ENCODE assay signal across 1 cellular context in genomic region chr1:5727191-5727590, GRCh38.
TF ChIP-seq lines count a peak whose summit lies in the region.

No MANE protein-coding gene starts in this region.

TF ChIP-seq in WTC11, 78 proteins besides CTCF, POLR2A, EP300 and RAD21 (continued from another document):
- TF ChIP-seq E2F5 (CRISPR knock-in tag; IDR thresholded peaks at IDR 0.05) (no peak), NFATC4 (CRISPR knock-in tag; IDR thresholded peaks at IDR 0.05) (no peak), AFF4 (CRISPR knock-in tag; IDR thresholded peaks at IDR 0.05; ENCODE audit: borderline replicate concordance) (no peak), IRF1 (CRISPR knock-in tag; IDR thresholded peaks at IDR 0.05) (no peak), ZBTB43 (CRISPR knock-in tag; IDR thresholded peaks at IDR 0.05) (no peak), ZNF532 (CRISPR knock-in tag; IDR thresholded peaks at IDR 0.05; ENCODE audit: borderline replicate concordance) (no peak), GABPB1 (CRISPR knock-in tag; IDR thresholded peaks at IDR 0.05) (no peak), ZNF671 (CRISPR knock-in tag; IDR thresholded peaks at IDR 0.05) (no peak), EMX1 (CRISPR knock-in tag; IDR thresholded peaks at IDR 0.05) (no peak)
